ENCODE assay signal across 20 cellular contexts in the genomic region with DNA sequence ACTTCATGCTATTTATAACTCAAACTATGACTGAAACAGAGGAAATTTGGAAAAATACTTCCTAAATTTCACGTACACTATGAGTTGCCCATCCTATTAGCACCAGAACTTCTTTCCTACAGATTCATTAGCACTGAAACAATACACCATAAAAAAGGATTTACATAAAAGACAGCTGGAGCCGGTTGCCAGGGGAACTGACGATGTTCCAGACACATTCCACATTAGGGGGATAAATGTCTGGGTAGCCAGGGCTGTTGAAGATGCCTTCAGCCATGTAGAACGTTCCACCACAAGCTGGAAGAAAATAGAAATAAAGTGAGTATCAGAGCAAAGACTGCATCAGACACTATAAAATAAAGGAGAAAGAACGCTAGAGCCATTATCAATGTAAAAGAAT.
"Had no signal": no experiment of that assay in that cellular context is flagged by ENCODE, and none has a peak within 500 bp of the region (broad histone marks: within the 10 kb centered on the region; RNA-seq: fewer than 3 reads in every experiment).

No MANE protein-coding gene starts in this region.

- H3K4me3 Mint-ChIP-seq: dendritic cell treated with granulocyte-macrophage colony-stimulating factor and Interleukin-4, amounts not matched to agents 40 ng/mL and 50 ng/mL, for 4 days; effector memory CD8-positive, alpha-beta T cell; natural killer cell; stimulated activated effector memory CD8-positive, alpha-beta T cell treated with anti-CD3 and anti-CD28 coated beads, Interleukin-12 subunit alpha, Interleukin-12 subunit beta, amount 100 ng/mL, for 72 hours; type B pancreatic cell had no signal

- DNase-seq: effector memory CD8-positive, alpha-beta T cell; erythroblast; foreskin keratinocyte; hippocampal formation; left colon; mammary epithelial cell; mucosa of descending colon; natural killer cell; occipital lobe; pancreas; stimulated activated CD4-positive, alpha-beta T cell treated with anti-CD3 and anti-CD28 coated beads, Interleukin-4, amount 100 ng/mL, for 1 hour; stimulated activated CD8-positive, alpha-beta memory T cell treated with anti-CD3 and anti-CD28 coated beads, Interleukin-4, amount 100 ng/mL, for 48 hours; stimulated activated naive CD8-positive, alpha-beta T cell treated with anti-CD3 and anti-CD28 coated beads, Interleukin-15, Interleukin-2, amounts not matched to agents 100 U/mL and 50 U/mL, for 24 hours; thyroid gland had no signal

- H3K4me1 Mint-ChIP-seq: natural killer cell had no signal

- H3K27ac Mint-ChIP-seq: dendritic cell treated with granulocyte-macrophage colony-stimulating factor and Interleukin-4, amounts not matched to agents 40 ng/mL and 50 ng/mL, for 4 days; natural killer cell; progenitor cell of endocrine pancreas; type B pancreatic cell had no signal

- H3K27me3 ChIP-seq: foreskin keratinocyte, pancreas, suprapubic skin, thyroid gland had no signal

- H3K4me3 ChIP-seq: mucosa of descending colon, pancreas, suprapubic skin, thyroid gland had no signal

- ATAC-seq: effector memory CD8-positive, alpha-beta T cell; foreskin keratinocyte; left colon; mucosa of descending colon; natural killer cell; pancreas; right cardiac atrium; stimulated activated effector memory CD8-positive, alpha-beta T cell treated with anti-CD3 and anti-CD28 coated beads, Interleukin-12 subunit alpha, Interleukin-12 subunit beta, amount 100 ng/mL, for 72 hours; stimulated activated naive CD8-positive, alpha-beta T cell treated with anti-CD3 and anti-CD28 coated beads, Interleukin-15, Interleukin-2, amounts not matched to agents 100 U/mL and 50 U/mL, for 24 hours had no signal

- H3K27me3 Mint-ChIP-seq: effector memory CD8-positive, alpha-beta T cell; progenitor cell of endocrine pancreas; type B pancreatic cell had no signal

- H3K9me3 ChIP-seq: mucosa of descending colon, pancreas, suprapubic skin, thyroid gland had no signal

- H3K27ac ChIP-seq: foreskin keratinocyte, pancreas, suprapubic skin had no signal

- H3K36me3 ChIP-seq: pancreas, suprapubic skin, thyroid gland had no signal

- H3K36me3 Mint-ChIP-seq: natural killer cell; stimulated activated effector memory CD8-positive, alpha-beta T cell treated with anti-CD3 and anti-CD28 coated beads, Interleukin-12 subunit alpha, Interleukin-12 subunit beta, amount 100 ng/mL, for 72 hours; type B pancreatic cell had no signal

- H3K9me3 Mint-ChIP-seq: dendritic cell treated with granulocyte-macrophage colony-stimulating factor and Interleukin-4, amounts not matched to agents 40 ng/mL and 50 ng/mL, for 4 days; effector memory CD8-positive, alpha-beta T cell; natural killer cell; stimulated activated effector memory CD8-positive, alpha-beta T cell treated with anti-CD3 and anti-CD28 coated beads, Interleukin-12 subunit alpha, Interleukin-12 subunit beta, amount 100 ng/mL, for 72 hours; type B pancreatic cell had no signal

- H3K4me1 ChIP-seq: pancreas had no signal
